ENCODE assay signal across 8 cellular contexts in the genomic region with DNA sequence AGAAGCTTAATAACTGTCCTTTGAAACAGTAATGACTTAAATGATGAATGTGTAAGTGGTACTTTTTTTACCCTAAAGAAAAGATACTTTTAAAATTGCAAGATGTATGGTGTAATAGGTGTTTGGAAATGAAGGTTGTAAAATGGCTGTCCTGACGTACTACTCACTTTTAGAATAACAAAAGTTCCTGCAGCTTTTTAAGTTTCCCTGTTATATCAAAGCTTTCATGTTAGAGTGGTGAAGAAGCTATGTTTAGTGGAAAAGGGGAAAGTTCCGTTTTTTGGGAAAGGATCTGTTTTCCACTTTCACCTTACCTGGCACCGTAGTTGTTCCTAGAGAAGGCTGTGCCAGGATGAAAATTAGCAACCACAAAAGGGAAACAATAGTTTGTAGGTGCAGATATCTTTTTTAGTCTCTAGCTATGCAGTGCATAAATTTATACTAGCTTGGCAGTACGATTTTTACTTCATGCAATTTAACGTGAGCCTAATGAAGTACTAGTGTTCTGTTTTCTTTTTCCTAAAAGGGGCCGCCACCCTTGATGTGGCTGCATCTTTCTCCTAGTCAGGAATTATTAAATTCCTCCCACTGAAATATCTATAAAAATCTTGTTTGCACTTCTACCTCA. TPM values are rescaled to one million over a fixed set of nuclear protein-coding genes. Genes with fewer than 3 reads are reported as not detected.
DNase-seq lines count a peak whose midpoint lies in the region; ATAC-seq and TF ChIP-seq lines count a peak whose summit lies in the region.

No MANE protein-coding gene starts in this region.

- H3K36me3 ChIP-seq in HUES6 (ENCODE audit: control insufficient read depth, insufficient read depth, low read length) (no peaks in the 10 kb centered on the region), brain microvascular endothelial cell (replicated peaks) (no peaks in the 10 kb centered on the region)

- H3K9me3 ChIP-seq in AG04450 (ENCODE audit: control insufficient read depth, insufficient read depth, low read length) (no peaks in the 10 kb centered on the region; the same call in 1 of the 2 replicates), HUES6 (ENCODE audit: control insufficient read depth, insufficient read depth, low read depth, low read length) (no peaks in the 10 kb centered on the region)

- H3K9me3 Mint-ChIP-seq in mesothelial cell of epicardium = no peaks in the 10 kb centered on the region

- TF ChIP-seq CTCF in AG04450 (IDR thresholded peaks at IDR 0.05; ENCODE audit: low read depth, low read length) (no peak), brain microvascular endothelial cell (IDR thresholded peaks at IDR 0.05; ENCODE audit: low read depth, low read length, missing control alignments) (no peak), mesothelial cell of epicardium (IDR thresholded peaks at IDR 0.05; ENCODE audit: unreplicated experiment) (no peak)

- POLR2A ChIA-PET in AG04450 (lab: Yijun Ruan, JAX) = interaction anchor here (0.6 to 2.7 kb wide), 11 partner anchors 12 to 498 kb away, joined by 3 to 16 read pairs (median 3); partner anchors contain the start of genes MRPS27 and PTCD2

- no peak overlapping the region for H3K27ac ChIP-seq in AG04450 (ENCODE audit: low read depth, low read length)
- H3K27ac ChIP-seq in HUES6 (ENCODE audit: low read depth, low read length) = no peak overlapping the region
- peak overlapping the region; percentile 94 for H3K27ac ChIP-seq in brain microvascular endothelial cell

- H3K36me3 Mint-ChIP-seq in mesothelial cell of epicardium = peaks cover 4% of the 10 kb centered on the region

- peak overlapping the region; percentile 95 for H3K4me3 Mint-ChIP-seq in mesothelial cell of epicardium

- H3K27me3 ChIP-seq in AG04450 (ENCODE audit: control insufficient read depth, insufficient read depth, low read length) = no peaks in the 10 kb centered on the region
- H3K27me3 ChIP-seq in HUES6 (ENCODE audit: control insufficient read depth, insufficient read depth, low read length) = no peaks in the 10 kb centered on the region
- no peaks in the 10 kb centered on the region for H3K27me3 ChIP-seq in brain microvascular endothelial cell (replicated peaks)

- H3K4me1 ChIP-seq in HUES6 (ENCODE audit: control insufficient read depth, insufficient read depth, low read length) = peaks cover 19% of the 10 kb centered on the region

- in situ Hi-C loops in brain microvascular endothelial cell (cut with HindIII; ENCODE audit: low pct_ligation_motif_present, low sequenced_read_pairs) = no loop called here

- CTCF ChIA-PET in AG04450 (lab: Charles Lee) = interaction anchor here (1.1 to 3.2 kb wide), 6 partner anchors 13 to 332 kb away, joined by 3 to 17 read pairs (median 5); no protein-coding TSS in a partner anchor

- H3K27me3 Mint-ChIP-seq in mesothelial cell of epicardium (ENCODE audit: low read depth) = no peaks in the 10 kb centered on the region

- peaks cover 27% of the 10 kb centered on the region for H3K4me1 Mint-ChIP-seq in mesothelial cell of epicardium

- H3K4me3 ChIP-seq in AG04450 (ENCODE audit: low read depth, low read length) (peak overlapping the region; percentile 74), HUES6 (ENCODE audit: low read depth, low read length) (peak overlapping the region; percentile 67), brain microvascular endothelial cell (ENCODE audit: low read depth, low read length) (peak overlapping the region; percentile 65)

- peak overlapping the region; percentile 96 for H3K27ac Mint-ChIP-seq in mesothelial cell of epicardium

- peak overlapping the region; percentile 95 for H3K9ac ChIP-seq in HUES6 (ENCODE audit: low read length)

- no peak for ATAC-seq in GM21717 (IDR thresholded peaks at IDR 0.05; ENCODE audit: unreplicated experiment)
- ATAC-seq in HG03175 (IDR thresholded peaks at IDR 0.05; ENCODE audit: unreplicated experiment) = no peak
- ATAC-seq in GM18873 (IDR thresholded peaks at IDR 0.05; ENCODE audit: low FRiP score, unreplicated experiment) = no peak

- DNase-seq in AG04450 (ENCODE audit: low read depth, low spot score) = no peak
- no peak for DNase-seq in brain microvascular endothelial cell
- no peak for DNase-seq in mesothelial cell of epicardium (ENCODE audit: low spot score in 2 of 2, unreplicated experiment in 2 of 2)
- DNase-seq in LoVo (ENCODE audit: low spot score) = no peak

RNA-seq across cellular contexts. Expression of gene TNPO1, which starts 1.3 kb away (rescaled TPM):
- polyA plus RNA-seq in AG04450 (2011; rRNA removed) = 110 and 134 TPM in 2 replicates
- polyA minus RNA-seq in AG04450 (2011; rRNA and poly(A)+ RNA removed) = 244 and 342 TPM in 2 replicates
- 127 to 141 TPM (median 135 TPM) in 3 replicates for total RNA-seq in mesothelial cell of epicardium
